Comparison of ENCODE assay signal across 9 cellular contexts in the genomic region with DNA sequence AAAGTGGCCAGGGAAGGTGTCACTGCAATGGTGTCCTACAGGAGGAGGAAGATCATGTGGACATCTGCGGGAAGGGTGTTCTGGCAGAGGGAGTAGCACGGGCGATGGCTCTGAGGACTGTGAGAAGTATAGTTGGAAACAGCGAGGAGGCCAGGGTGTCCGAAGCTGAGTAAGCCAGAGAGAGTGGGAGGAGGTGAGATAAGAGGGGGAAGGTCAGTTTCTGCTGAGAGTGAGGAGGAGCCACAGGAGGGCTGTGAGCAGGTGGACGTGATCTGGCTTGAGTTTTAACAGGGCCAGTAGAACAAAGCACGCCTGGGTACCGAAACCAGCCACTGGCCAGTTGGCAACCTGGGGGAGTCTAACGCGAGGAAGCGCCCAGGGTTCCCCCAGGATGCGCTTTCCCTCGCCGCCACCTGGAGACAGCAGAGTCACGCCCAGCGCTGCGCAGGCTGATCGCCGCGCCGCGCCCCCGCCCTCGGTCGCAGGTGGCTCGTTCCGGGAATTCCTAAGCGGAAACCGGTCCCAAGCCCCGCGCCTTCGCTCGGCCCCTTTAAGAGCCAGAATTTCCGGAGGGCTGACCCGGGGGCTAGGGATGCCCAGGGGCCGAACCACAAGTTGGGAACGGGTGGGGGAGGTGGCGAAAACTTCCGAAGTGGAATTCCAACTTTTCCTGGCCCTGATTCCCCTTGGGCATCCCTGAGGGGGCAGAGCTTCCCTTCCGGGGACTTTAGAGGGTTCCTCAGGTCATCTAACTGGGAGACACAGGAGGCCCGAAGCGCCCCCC. TPM values are rescaled to one million over a fixed set of nuclear protein-coding genes. Genes with fewer than 3 reads are reported as not detected.
A peak's percentile ranks its signal among the peaks of the same experiment; 100 is the strongest.
DNase-seq lines count a peak whose midpoint lies in the region; ATAC-seq and TF ChIP-seq lines count a peak whose summit lies in the region.
"Had no signal": no experiment of that assay in that cellular context is flagged by ENCODE, and none has a peak within 500 bp of the region (broad histone marks: within the 10 kb centered on the region; RNA-seq: fewer than 3 reads in every experiment).

No MANE protein-coding gene starts in this region.

- peak overlapping the region; percentile 93 for H3K9ac ChIP-seq in endodermal cell (ENCODE audit: extremely low read depth, low read length, poor library complexity, severe bottlenecking)

- ATAC-seq in GM21619 (IDR thresholded peaks at IDR 0.05; ENCODE audit: unreplicated experiment): peak; percentile 37
- ATAC-seq in naive thymus-derived CD8-positive, alpha-beta T cell: peak; percentile 41 to 46
- peak; percentile 87 for ATAC-seq in upper lobe of right lung

- intact Hi-C loops in upper lobe of right lung (cut with DNase I): no loop called here

- H3K27ac Mint-ChIP-seq in activated CD4-positive, alpha-beta T cell treated with anti-CD3 and anti-CD28 coated beads, Interleukin-2, amount 10 ng/mL, durations not matched to agents 7 days and 5 days: no peak overlapping the region
- peak overlapping the region; percentile 100 for H3K27ac Mint-ChIP-seq in endodermal cell
- H3K27ac Mint-ChIP-seq in naive thymus-derived CD8-positive, alpha-beta T cell: peak overlapping the region; percentile 93 to 99 (median 98)

- peaks cover 67% of the 10 kb centered on the region for H3K27me3 Mint-ChIP-seq in activated CD4-positive, alpha-beta T cell treated with anti-CD3 and anti-CD28 coated beads, Interleukin-2, amount 10 ng/mL, durations not matched to agents 7 days and 5 days
- H3K27me3 Mint-ChIP-seq in endodermal cell (ENCODE audit: insufficient read depth): no peaks in the 10 kb centered on the region
- peaks cover 0 to 2% (median 0%) of the 10 kb centered on the region in 5 donors for H3K27me3 Mint-ChIP-seq in naive thymus-derived CD8-positive, alpha-beta T cell

- H3K4me3 ChIP-seq in endodermal cell (ENCODE audit: low read length): peak overlapping the region; percentile 95
- H3K4me3 ChIP-seq in upper lobe of right lung: peak overlapping the region; percentile 69

- H3K4me1 Mint-ChIP-seq in activated CD4-positive, alpha-beta T cell treated with anti-CD3 and anti-CD28 coated beads, Interleukin-2, amount 10 ng/mL, durations not matched to agents 7 days and 5 days: peaks cover 16% of the 10 kb centered on the region
- peaks cover 23% of the 10 kb centered on the region for H3K4me1 Mint-ChIP-seq in endodermal cell
- peaks cover 23 to 49% (median 42%) of the 10 kb centered on the region in 4 donors for H3K4me1 Mint-ChIP-seq in naive thymus-derived CD8-positive, alpha-beta T cell

- POLR2A ChIA-PET in activated CD4-positive, alpha-beta T cell treated with anti-CD3 and anti-CD28 coated beads, Interleukin-2, amount 10 ng/mL, durations not matched to agents 7 days and 5 days (lab: Charles Lee): no interaction called here
- POLR2A ChIA-PET in naive thymus-derived CD8-positive, alpha-beta T cell (lab: Charles Lee): interaction anchor here (0.6 to 2.4 kb wide), 7 partner anchors 20 to 105 kb away, joined by 3 to 24 read pairs (median 4); partner anchors contain the start of gene USF2

- H3K9me3 ChIP-seq in endodermal cell (ENCODE audit: control insufficient read depth, low read length) (no peaks in the 10 kb centered on the region), upper lobe of right lung (no peaks in the 10 kb centered on the region)

- H3K36me3 ChIP-seq in endodermal cell (ENCODE audit: control insufficient read depth, insufficient read depth, low read length) (peaks cover 27% of the 10 kb centered on the region), upper lobe of right lung (no peaks in the 10 kb centered on the region)

- CTCF ChIA-PET in activated CD4-positive, alpha-beta T cell treated with anti-CD3 and anti-CD28 coated beads, Interleukin-2, amount 10 ng/mL, durations not matched to agents 7 days and 5 days (lab: Charles Lee): interaction anchor here (1.0 kb wide), 1 partner anchor 203 kb away, joined by 3 read pairs; no protein-coding TSS in a partner anchor

- WGBS in endodermal cell (ENCODE audit: insufficient coverage in 1 of 2, insufficient read length in 1 of 2), 2 experiments: 2 to 3% methylated on average over 20 to 42 of the region's 42 CpGs

- H3K4me1 ChIP-seq in endodermal cell (ENCODE audit: control insufficient read depth, insufficient read depth, low read length) (peaks cover 8% of the 10 kb centered on the region), upper lobe of right lung (peaks cover 4% of the 10 kb centered on the region)

- H3K27me3 ChIP-seq in endodermal cell (ENCODE audit: control insufficient read depth, insufficient read depth, low read length, poor library complexity, severe bottlenecking) (no peaks in the 10 kb centered on the region), upper lobe of right lung (peaks cover 11% of the 10 kb centered on the region)

- peak; percentile 99 for DNase-seq in DMS53 treated with DMSO at 0.1 percent for 48 hours (lab: John Stamatoyannopoulos, UW; ENCODE audit: unreplicated experiment)
- DNase-seq in NCI-H128 (lab: John Stamatoyannopoulos, UW; ENCODE audit: unreplicated experiment): peak; percentile 83
- peak; percentile 26 for DNase-seq in activated CD4-positive, alpha-beta T cell treated with anti-CD3 and anti-CD28 coated beads, Interleukin-2, amount 10 ng/mL, durations not matched to agents 7 days and 5 days
- DNase-seq in endodermal cell: peak; percentile 98
- DNase-seq in naive thymus-derived CD8-positive, alpha-beta T cell: peak; percentile 32 to 73 (median 55)
- DNase-seq in upper lobe of right lung: peak; percentile 92
- DNase-seq in superior temporal gyrus (ENCODE audit: extremely low spot score): no peak

- TF ChIP-seq CTCF in endodermal cell (conservative IDR thresholded peaks at IDR 0.05): peak; percentile 73
- peak; percentile 51 for TF ChIP-seq CTCF in upper lobe of right lung (IDR thresholded peaks at IDR 0.05)

- peak overlapping the region; percentile 72 for H3K4me3 Mint-ChIP-seq in activated CD4-positive, alpha-beta T cell treated with anti-CD3 and anti-CD28 coated beads, Interleukin-2, amount 10 ng/mL, durations not matched to agents 7 days and 5 days
- peak overlapping the region; percentile 100 for H3K4me3 Mint-ChIP-seq in endodermal cell
- H3K4me3 Mint-ChIP-seq in naive thymus-derived CD8-positive, alpha-beta T cell: peak overlapping the region; percentile 93 to 98 (median 94)

- H3K9me3 Mint-ChIP-seq in activated CD4-positive, alpha-beta T cell treated with anti-CD3 and anti-CD28 coated beads, Interleukin-2, amount 10 ng/mL, durations not matched to agents 7 days and 5 days: peaks cover 21% of the 10 kb centered on the region
- peaks cover 6% of the 10 kb centered on the region for H3K9me3 Mint-ChIP-seq in endodermal cell
- peaks cover 0 to 10% (median 2%) of the 10 kb centered on the region in 9 donors for H3K9me3 Mint-ChIP-seq in naive thymus-derived CD8-positive, alpha-beta T cell

- H3K27ac ChIP-seq in endodermal cell (ENCODE audit: low read depth, low read length): peak overlapping the region; percentile 96
- H3K27ac ChIP-seq in upper lobe of right lung: peak overlapping the region; percentile 95

- peaks cover 12% of the 10 kb centered on the region for H3K36me3 Mint-ChIP-seq in activated CD4-positive, alpha-beta T cell treated with anti-CD3 and anti-CD28 coated beads, Interleukin-2, amount 10 ng/mL, durations not matched to agents 7 days and 5 days (ENCODE audit: low read depth)
- H3K36me3 Mint-ChIP-seq in endodermal cell (ENCODE audit: low read depth): peaks cover 28% of the 10 kb centered on the region
- peaks cover 6 to 31% (median 10%) of the 10 kb centered on the region in 3 donors for H3K36me3 Mint-ChIP-seq in naive thymus-derived CD8-positive, alpha-beta T cell

RNA-seq across cellular contexts. Expression of gene LSR, which starts 1.1 kb away (rescaled TPM):
- total RNA-seq in activated CD4-positive, alpha-beta T cell treated with anti-CD3 and anti-CD28 coated beads, Interleukin-2, amount 10 ng/mL, durations not matched to agents 7 days and 5 days: 1 to 10 TPM; 3.5 to 3.6 TPM
- total RNA-seq in endodermal cell (100 to 1,000 TPM; 112 to 170 TPM), upper lobe of right lung (79.1 TPM)
- polyA plus RNA-seq in endodermal cell (2013, experiment 1 of 2): 51.6 TPM
- 36.3 TPM for polyA plus RNA-seq in endodermal cell (2013, experiment 2 of 2)
- total RNA-seq in naive thymus-derived CD8-positive, alpha-beta T cell: 10 to 100 TPM; 57.4 to 59.9 TPM
- polyA plus RNA-seq in naive thymus-derived CD8-positive, alpha-beta T cell: 100 to 1,000 TPM in 1 of 3 donors, 10 to 100 TPM in 2; 36.7 to 106 (median 65.7) TPM

RNA-seq across cellular contexts. Expression of gene FAM187B, which starts 19.2 kb away (rescaled TPM):
- not detected for total RNA-seq in activated CD4-positive, alpha-beta T cell treated with anti-CD3 and anti-CD28 coated beads, Interleukin-2, amount 10 ng/mL, durations not matched to agents 7 days and 5 days
- total RNA-seq in endodermal cell: not detected
- polyA plus RNA-seq in endodermal cell (2013, experiment 1 of 2): not detected
- polyA plus RNA-seq in endodermal cell (2013, experiment 2 of 2): not detected
- not detected for total RNA-seq in naive thymus-derived CD8-positive, alpha-beta T cell
- polyA plus RNA-seq in naive thymus-derived CD8-positive, alpha-beta T cell: not detected
- total RNA-seq in upper lobe of right lung: not detected
- total RNA-seq: LHCN-M2 had no signal

RNA-seq across cellular contexts. Expression of gene USF2, which starts 21.0 kb away (rescaled TPM):
- total RNA-seq in activated CD4-positive, alpha-beta T cell treated with anti-CD3 and anti-CD28 coated beads, Interleukin-2, amount 10 ng/mL, durations not matched to agents 7 days and 5 days: 100 to 1,000 TPM; 150 to 162 TPM
- 100 to 1,000 TPM; 111 to 121 TPM for total RNA-seq in endodermal cell
- 120 TPM for polyA plus RNA-seq in endodermal cell (2013, experiment 1 of 2)
- polyA plus RNA-seq in endodermal cell (2013, experiment 2 of 2): 121 TPM
- 100 to 1,000 TPM; 226 to 232 TPM for total RNA-seq in naive thymus-derived CD8-positive, alpha-beta T cell
- 1 to 10 TPM; 4.5 to 6.9 (median 5.2) TPM for polyA plus RNA-seq in naive thymus-derived CD8-positive, alpha-beta T cell
- 152 TPM for total RNA-seq in upper lobe of right lung

RNA-seq across cellular contexts. Expression of gene HAMP, which starts 34.6 kb away (rescaled TPM):
- total RNA-seq in activated CD4-positive, alpha-beta T cell treated with anti-CD3 and anti-CD28 coated beads, Interleukin-2, amount 10 ng/mL, durations not matched to agents 7 days and 5 days: 1 to 10 TPM in 1 of 2 experiments, under 1 TPM in 1; 0.92 to 1.2 TPM
- total RNA-seq in endodermal cell (1 to 10 TPM in 1 of 2 donors, under 1 TPM in 1; 0.35 to 1.3 TPM), upper lobe of right lung (1.5 TPM)
- 0.25 TPM for polyA plus RNA-seq in endodermal cell (2013, experiment 1 of 2)
- 0.25 TPM for polyA plus RNA-seq in endodermal cell (2013, experiment 2 of 2)
- 1 to 10 TPM; 2.5 to 2.6 TPM for total RNA-seq in naive thymus-derived CD8-positive, alpha-beta T cell
- under 1 TPM in 1 of 3 donors, not detected in 2; 0.06 TPM for polyA plus RNA-seq in naive thymus-derived CD8-positive, alpha-beta T cell
- total RNA-seq: LHCN-M2 had no signal

RNA-seq across cellular contexts. Expression of gene MAG, which starts 44.2 kb away (rescaled TPM):
- total RNA-seq in activated CD4-positive, alpha-beta T cell treated with anti-CD3 and anti-CD28 coated beads, Interleukin-2, amount 10 ng/mL, durations not matched to agents 7 days and 5 days: not detected
- total RNA-seq in endodermal cell (not detected), upper lobe of right lung (not detected)
- polyA plus RNA-seq in endodermal cell (2013, experiment 1 of 2): not detected
- not detected for polyA plus RNA-seq in endodermal cell (2013, experiment 2 of 2)
- total RNA-seq in naive thymus-derived CD8-positive, alpha-beta T cell: not detected
- under 1 TPM in 1 of 3 donors, not detected in 2; 0.08 TPM for polyA plus RNA-seq in naive thymus-derived CD8-positive, alpha-beta T cell
- total RNA-seq: LHCN-M2 had no signal

Comparison
In these comparisons a context has a peak if more than half of its experiments do, and no peak if none do; other contexts are left out.
1. ATAC-seq: peak in every context shown above with its lines; median percentile 87 in upper lobe of right lung; 44 in naive thymus-derived CD8-positive, alpha-beta T cell; 37 in GM21619.
2. RNA of gene LSR, which starts 1.1 kb away (total RNA-seq): 112 to 170 TPM in endodermal cell, 79.1 TPM in upper lobe of right lung (single experiment) and 57.4 to 59.9 TPM in naive thymus-derived CD8-positive, alpha-beta T cell; 3.5 to 3.6 TPM in activated CD4-positive, alpha-beta T cell treated with anti-CD3 and anti-CD28 coated beads, Interleukin-2, amount 10 ng/mL, durations not matched to agents 7 days and 5 days; every median in the first group is over 10 times any median in the second.
3. Peak in every context shown above with its lines, with median percentiles within 50 percentile points of each other: H3K4me3 Mint-ChIP-seq.